Comparison of ENCODE assay signal across 18 cellular contexts in genomic region chr5:115386657-115387056, GRCh38.
"Had no signal": no experiment of that assay in that cellular context is flagged by ENCODE, and none has a peak within 500 bp of the region (broad histone marks: within the 10 kb centered on the region; RNA-seq: fewer than 3 reads in every experiment).

No MANE protein-coding gene starts in this region.

- H3K4me1 ChIP-seq: lower lobe of right lung, right atrium auricular region, sigmoid colon, transverse colon had no signal

- DNase-seq: effector memory CD4-positive, alpha-beta T cell; esophagus squamous epithelium; foreskin fibroblast; kidney; left cardiac atrium; left ventricle myocardium inferior; lower lobe of right lung; natural killer cell; posterior cingulate gyrus; sigmoid colon; stimulated activated naive CD4-positive, alpha-beta T cell; stomach; substantia nigra; transverse colon had no signal

- H3K27ac ChIP-seq: esophagus squamous epithelium, left ventricle myocardium inferior, lower lobe of right lung, right atrium auricular region, sigmoid colon, skin epidermis, stomach, thoracic aorta, transverse colon had no signal

- H3K36me3 ChIP-seq: esophagus squamous epithelium, left ventricle myocardium inferior, lower lobe of right lung, right atrium auricular region, sigmoid colon, stomach, thoracic aorta, transverse colon had no signal

- H3K4me3 ChIP-seq: esophagus squamous epithelium, left ventricle myocardium inferior, lower lobe of right lung, right atrium auricular region, sigmoid colon, skin epidermis, stomach, thoracic aorta, transverse colon had no signal

- H3K9me3 ChIP-seq: esophagus squamous epithelium, left ventricle myocardium inferior, lower lobe of right lung, right atrium auricular region, sigmoid colon, stomach, thoracic aorta, transverse colon had no signal

- H3K27me3 ChIP-seq: esophagus squamous epithelium, right atrium auricular region, sigmoid colon, stomach, transverse colon had no signal

- FAIRE-seq: endometrium, kidney had no signal

- ATAC-seq: left cardiac atrium, lower lobe of right lung, natural killer cell had no signal
